ENCODE assay signal across 8 cellular contexts in the genomic region with DNA sequence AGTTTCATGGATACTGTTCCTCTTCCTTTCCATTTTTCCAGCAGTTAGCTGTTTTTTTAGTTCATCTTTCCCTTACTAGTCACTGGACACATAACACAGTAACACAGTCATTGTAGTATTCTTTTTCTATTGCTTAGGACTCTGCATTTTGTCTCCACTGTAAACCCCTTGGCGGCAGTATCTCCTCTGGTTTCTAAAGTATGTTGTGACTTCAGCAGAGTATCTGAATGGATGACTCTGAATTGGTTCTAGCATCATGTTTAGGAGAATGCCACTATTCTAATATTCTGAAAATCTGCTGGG. TPM values are rescaled to one million over a fixed set of nuclear protein-coding genes. Genes with fewer than 3 reads are reported as not detected.
DNase-seq lines count a peak whose midpoint lies in the region; ATAC-seq, FAIRE-seq and TF ChIP-seq lines count a peak whose summit lies in the region.

No MANE protein-coding gene starts in this region.

- H3K36me3 ChIP-seq in sigmoid colon (no peaks in the 10 kb centered on the region), prostate gland (no peaks in the 10 kb centered on the region)

- 74 to 89% methylated on average over 1 of the region's 1 CpG for WGBS in sigmoid colon, 2 donors
- WGBS in prostate gland = 84% methylated on average over 1 of the region's 1 CpG

- H3K9me3 ChIP-seq in sigmoid colon = no peaks in the 10 kb centered on the region
- H3K9me3 ChIP-seq in prostate gland = no peaks in the 10 kb centered on the region

- peak; percentile 14 for FAIRE-seq in RCC 7860 (lab: Jason Lieb, UNC)

- no peak for TF ChIP-seq POLR2A in sigmoid colon (IDR thresholded peaks at IDR 0.05)
- TF ChIP-seq POLR2A in prostate gland (IDR thresholded peaks at IDR 0.05) = no peak

- DNase-seq in COLO668 (lab: John Stamatoyannopoulos, UW; ENCODE audit: unreplicated experiment) (peak; percentile 10), H4 (ENCODE audit: low spot score) (peak; percentile 20), RCC 7860 (ENCODE audit: low spot score) (peak; percentile 13), hepatic stellate cell (ENCODE audit: low spot score) (peak; percentile 34), sigmoid colon (no peak), prostate gland (ENCODE audit: low spot score) (no peak), left lobe of liver (ENCODE audit: low spot score) (no peak), activated gamma-delta T cell treated with Interleukin-2 at 50 U/mL for 16 hours (no peak)

- intact Hi-C loops in sigmoid colon (cut with DNase I) (loop anchor here (5.0 kb wide), 2 partner anchors 481 to 794 kb away; a partner anchor contains a TSS), prostate gland (cut with DNase I) (loop anchor here (5.0 to 10.0 kb wide), 3 partner anchors 98 to 792 kb away; a partner anchor contains a TSS)

- H3K4me1 ChIP-seq in sigmoid colon (peaks cover 0 to 19% (median 16%) of the 10 kb centered on the region in 4 donors), prostate gland (replicated peaks) (no peaks in the 10 kb centered on the region)

- TF ChIP-seq CTCF in sigmoid colon (IDR thresholded peaks at IDR 0.05) (no peak), prostate gland (IDR thresholded peaks at IDR 0.05) (no peak)

- no peak for ATAC-seq in left lobe of liver

- H3K4me3 ChIP-seq in sigmoid colon (no peak overlapping the region), prostate gland (no peak overlapping the region)

- TF ChIP-seq EP300 in sigmoid colon (IDR thresholded peaks at IDR 0.05) = no peak

- no peak overlapping the region for H3K27ac ChIP-seq in sigmoid colon
- no peak overlapping the region for H3K27ac ChIP-seq in prostate gland

- no peaks in the 10 kb centered on the region for H3K27me3 ChIP-seq in sigmoid colon
- no peaks in the 10 kb centered on the region for H3K27me3 ChIP-seq in prostate gland (replicated peaks; ENCODE audit: insufficient read depth)

RNA-seq across cellular contexts. Expression of a gene that starts 2.2 kb away (rescaled TPM):
- 13.6 and 14.3 TPM in 2 replicates for total RNA-seq in H4 (2014; rRNA removed; shearing (Covaris generic))
- total RNA-seq in sigmoid colon (1 to 10 TPM in 3 of 4 donors, under 1 TPM in 1; 0.36 to 5.0 (median 2.1) TPM), prostate gland (1 to 10 TPM in 1 of 2 donors, under 1 TPM in 1; 0.68 to 6.1 TPM), left lobe of liver (0.45 TPM)
- 1 to 10 TPM in 2 of 3 donors, under 1 TPM in 1; 0.60 to 5.1 (median 1.4) TPM for polyA plus RNA-seq in sigmoid colon

Comparison
In these comparisons a context has a peak if more than half of its experiments do, and no peak if none do; other contexts are left out.
1. DNase-seq: peak in COLO668 (single experiment), H4 (single experiment), RCC 7860 (single experiment) and hepatic stellate cell (single experiment); none in sigmoid colon (single experiment), prostate gland (single experiment), left lobe of liver (single experiment) and activated gamma-delta T cell treated with Interleukin-2 at 50 U/mL for 16 hours (single experiment).